ENCODE assay signal across 21 cellular contexts in genomic region chr4:72900952-72901351, GRCh38.
DNase-seq lines count a peak whose midpoint lies in the region; ATAC-seq, FAIRE-seq and TF ChIP-seq lines count a peak whose summit lies in the region.
"Had no signal": no experiment of that assay in that cellular context is flagged by ENCODE, and none has a peak within 500 bp of the region (broad histone marks: within the 10 kb centered on the region; RNA-seq: fewer than 3 reads in every experiment).

No MANE protein-coding gene starts in this region.

- 0 out of 2 replicates have a peak, but pooled peaks cover 4% of the 10 kb centered on the region for H3K9me2 ChIP-seq in GM23338 (ENCODE audit: insufficient read depth)

- peaks cover 2% of the 10 kb centered on the region for H3K27me3 Mint-ChIP-seq in GM23338 (ENCODE audit: insufficient read depth, low read depth, poor library complexity)
- H3K27me3 Mint-ChIP-seq: memory B cell had no signal

- H3K36me3 Mint-ChIP-seq in GM23338 (ENCODE audit: low read depth), result peaks cover 13% of the 10 kb centered on the region
- H3K36me3 Mint-ChIP-seq: memory B cell; naive thymus-derived CD8-positive, alpha-beta T cell had no signal

- no peak for ATAC-seq in GM23338
- ATAC-seq in left colon, result no peak
- ATAC-seq: esophagus mucosa; naive thymus-derived CD8-positive, alpha-beta T cell had no signal

- peaks cover 8% of the 10 kb centered on the region for H3K9me3 Mint-ChIP-seq in GM23338

- H3K4me3 ChIP-seq in AG09309 (ENCODE audit: control insufficient read depth, low read depth, low read length) (no peak overlapping the region), GM23338 (no peak overlapping the region), bronchial epithelial cell (ENCODE audit: low read depth, low read length) (no peak overlapping the region), osteoblast (ENCODE audit: insufficient read depth, low read length) (no peak overlapping the region)
- H3K4me3 ChIP-seq: adrenal gland, testis had no signal

- H2AFZ ChIP-seq in GM23338, result peak overlapping the region; percentile 40
- H2AFZ ChIP-seq in osteoblast (ENCODE audit: low read length), result peak overlapping the region; percentile 75

- intact Hi-C loops in left colon (cut with DNase I, micrococcal nuclease), result no loop called here

- H3K79me2 ChIP-seq in GM23338 (replicated peaks; ENCODE audit: insufficient read depth) (no peaks in the 10 kb centered on the region), osteoblast (ENCODE audit: insufficient read depth, low read length) (no peaks in the 10 kb centered on the region)

- H3K4me1 ChIP-seq in GM23338 (ENCODE audit: insufficient read depth) (peaks cover 22% of the 10 kb centered on the region), osteoblast (ENCODE audit: insufficient read depth, low read length) (peaks cover 19% of the 10 kb centered on the region)
- H3K4me1 ChIP-seq: adrenal gland, testis had no signal

- H3K4me1 Mint-ChIP-seq in GM23338, result peaks cover 21% of the 10 kb centered on the region; the same call in 2 of the 3 replicates
- H3K4me1 Mint-ChIP-seq: memory B cell; naive thymus-derived CD8-positive, alpha-beta T cell had no signal

- no peaks in the 10 kb centered on the region for H4K20me1 ChIP-seq in GM23338 (replicated peaks; ENCODE audit: insufficient read depth)
- no peaks in the 10 kb centered on the region for H4K20me1 ChIP-seq in osteoblast (ENCODE audit: insufficient read depth, low read length)

- H3K27me3 ChIP-seq in GM23338 (ENCODE audit: insufficient read depth) (no peaks in the 10 kb centered on the region), bronchial epithelial cell (ENCODE audit: control insufficient read depth, insufficient read depth, low read length) (no peaks in the 10 kb centered on the region), osteoblast (ENCODE audit: insufficient read depth, low read length) (no peaks in the 10 kb centered on the region)
- H3K27me3 ChIP-seq: adrenal gland, testis had no signal

- no peaks in the 10 kb centered on the region for H3K9me3 ChIP-seq in osteoblast (ENCODE audit: low read depth, low read length)
- H3K9me3 ChIP-seq: adrenal gland, testis had no signal

- H3K36me3 ChIP-seq in GM23338 (ENCODE audit: insufficient read depth) (no peaks in the 10 kb centered on the region), bronchial epithelial cell (ENCODE audit: control insufficient read depth, insufficient read depth, low read length) (no peaks in the 10 kb centered on the region), osteoblast (ENCODE audit: insufficient read depth, low read length) (no peaks in the 10 kb centered on the region)
- H3K36me3 ChIP-seq: adrenal gland had no signal

- H3K4me2 ChIP-seq in GM23338 (0 out of 2 replicates have a peak overlapping the region, but pooled peaks have one; percentile 44), osteoblast (ENCODE audit: insufficient read depth, low read length) (no peak overlapping the region)

- TF ChIP-seq CTCF in AG09309 (IDR thresholded peaks at IDR 0.05; ENCODE audit: control insufficient read depth, insufficient read depth, low read depth, low read length, missing control alignments), result no peak
- no peak for TF ChIP-seq CTCF in GM23338 (conservative IDR thresholded peaks at IDR 0.05; ENCODE audit: low read depth in 2 of 2)
- TF ChIP-seq CTCF in bronchial epithelial cell (IDR thresholded peaks at IDR 0.05; ENCODE audit: insufficient read depth, low read length, severe bottlenecking), result no peak
- no peak for TF ChIP-seq CTCF in osteoblast (IDR thresholded peaks at IDR 0.05; ENCODE audit: extremely low read depth, low read depth, low read length)

- no peaks in the 10 kb centered on the region for H3F3A ChIP-seq in GM23338 (replicated peaks; ENCODE audit: low read depth)

- no peak overlapping the region for H3K27ac Mint-ChIP-seq in GM23338
- H3K27ac Mint-ChIP-seq: memory B cell; naive thymus-derived CD8-positive, alpha-beta T cell had no signal

- H3K27ac ChIP-seq in GM23338 (ENCODE audit: low read depth), result no peak overlapping the region
- H3K27ac ChIP-seq in osteoblast (ENCODE audit: low read depth, low read length), result no peak overlapping the region
- H3K27ac ChIP-seq: adrenal gland had no signal

- DNase-seq in AG09309 (ENCODE audit: low read depth) (peak; percentile 20), GM23338 (ENCODE audit: low spot score) (no peak), bronchial epithelial cell (ENCODE audit: low read depth) (no peak), osteoblast (ENCODE audit: insufficient read length, low spot score, missing footprints) (peak; percentile 51), DMS53 (lab: John Stamatoyannopoulos, UW) (no peak), Ammon's horn (ENCODE audit: low spot score) (no peak), NCI-H146 (lab: John Stamatoyannopoulos, UW) (no peak), left colon (no peak)
- DNase-seq: activated CD4-positive, alpha-beta T cell treated with anti-CD3 and anti-CD28 coated beads, Interleukin-2, amount 50 U/mL, for 1 hour; activated gamma-delta T cell; adrenal gland; effector CD8-positive, alpha-beta T cell; Karpas-422; naive thymus-derived CD8-positive, alpha-beta T cell; NCI-H2029 treated with DMSO at 0.1 percent for 48 hours; SHP77 treated with DMSO at 0.1 percent for 48 hours; T-helper 1 cell; testis had no signal

- no peak overlapping the region for H3K4me3 Mint-ChIP-seq in GM23338
- H3K4me3 Mint-ChIP-seq: memory B cell; naive thymus-derived CD8-positive, alpha-beta T cell had no signal

- peak; percentile 40 for FAIRE-seq in bronchial epithelial cell (lab: Jason Lieb, UNC)
- FAIRE-seq: islet of Langerhans had no signal

TF ChIP-seq in GM23338, 12 proteins besides CTCF, POLR2A, EP300 and RAD21 (continues in another document):
- no peak for TF ChIP-seq POLR2AphosphoS5 (IDR thresholded peaks at IDR 0.05; ENCODE audit: low read depth)
- TF ChIP-seq JUNB (IDR thresholded peaks at IDR 0.05; ENCODE audit: unreplicated experiment), result no peak
- no peak for TF ChIP-seq EZH2 (IDR thresholded peaks at IDR 0.05; ENCODE audit: low read depth, unreplicated experiment)
- no peak for TF ChIP-seq ETS1 (IDR thresholded peaks at IDR 0.05)
- TF ChIP-seq ZNF331 (CRISPR knock-in tag; IDR thresholded peaks at IDR 0.05; ENCODE audit: low read depth), result no peak
- no peak for TF ChIP-seq ZNF114 (CRISPR knock-in tag; IDR thresholded peaks at IDR 0.05)
- no peak for TF ChIP-seq CREB1 (CRISPR knock-in tag; IDR thresholded peaks at IDR 0.05; ENCODE audit: low read depth)
- TF ChIP-seq EZH2phosphoT487 (IDR thresholded peaks at IDR 0.05; ENCODE audit: unreplicated experiment), result no peak

Comparison
In these comparisons a context has a peak if more than half of its experiments do, and no peak if none do; other contexts are left out.
1. DNase-seq: peak in AG09309 (single experiment) and osteoblast (single experiment); none in GM23338 (single experiment), bronchial epithelial cell (single experiment), DMS53 (single experiment), Ammon's horn (single experiment), NCI-H146 (single experiment) and left colon (0 of 2).